ENCODE assay signal across 10 cellular contexts in the genomic region with DNA sequence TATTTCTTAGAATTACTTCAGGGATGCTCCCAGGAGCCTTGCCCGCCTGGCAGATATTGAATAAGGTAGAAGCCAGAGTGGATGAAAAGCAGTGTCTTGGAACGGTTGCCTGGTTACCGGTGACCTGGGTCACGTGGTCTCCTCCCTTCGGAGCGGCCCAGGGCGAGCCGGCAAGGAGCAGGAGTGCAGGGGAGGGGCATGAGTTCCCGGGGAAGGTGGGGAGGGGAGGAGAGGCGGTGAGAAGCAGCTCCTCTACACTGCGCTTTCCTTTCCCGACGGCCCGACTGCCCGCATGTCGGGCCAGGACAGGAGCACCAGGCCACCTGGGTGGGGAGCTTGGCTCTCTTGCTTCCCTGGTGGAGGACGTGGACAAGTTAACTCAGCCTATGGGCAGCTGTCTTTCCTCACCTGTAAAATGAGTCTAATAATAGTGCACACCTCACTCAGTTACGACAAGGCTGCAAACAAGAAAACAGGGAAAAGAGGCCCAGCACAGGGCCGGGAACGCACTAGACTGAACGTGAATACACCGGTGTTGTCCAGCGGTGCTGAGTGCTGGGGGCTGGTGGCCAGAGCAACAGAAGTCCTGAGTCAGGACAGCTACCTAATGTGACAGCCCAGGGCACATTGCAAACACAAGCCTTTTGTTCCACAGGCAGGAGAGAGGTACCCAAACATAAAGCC.
DNase-seq lines count a peak whose midpoint lies in the region; ATAC-seq, FAIRE-seq and TF ChIP-seq lines count a peak whose summit lies in the region.
"Had no signal": no experiment of that assay in that cellular context is flagged by ENCODE, and none has a peak within 500 bp of the region (broad histone marks: within the 10 kb centered on the region; RNA-seq: fewer than 3 reads in every experiment).

No MANE protein-coding gene starts in this region.

- TF ChIP-seq CTCF in natural killer cell (IDR thresholded peaks at IDR 0.05): no peak

- H3K9me3 Mint-ChIP-seq in natural killer cell: no peaks in the 10 kb centered on the region
- H3K9me3 Mint-ChIP-seq: dendritic cell treated with granulocyte-macrophage colony-stimulating factor and Interleukin-4, amounts not matched to agents 40 ng/mL and 50 ng/mL, for 4 days had no signal

- no peaks in the 10 kb centered on the region for H3K4me1 Mint-ChIP-seq in natural killer cell

- peak overlapping the region; percentile 55 for H3K27ac ChIP-seq in mesodermal cell (ENCODE audit: low read depth, low read length, severe bottlenecking)
- H3K27ac ChIP-seq: spleen had no signal

- H3K36me3 ChIP-seq in mesodermal cell (ENCODE audit: control insufficient read depth, insufficient read depth, low read length): no peaks in the 10 kb centered on the region
- H3K36me3 ChIP-seq: spleen had no signal

- no peak overlapping the region for H3K4me3 Mint-ChIP-seq in natural killer cell
- H3K4me3 Mint-ChIP-seq: dendritic cell treated with granulocyte-macrophage colony-stimulating factor and Interleukin-4, amounts not matched to agents 40 ng/mL and 50 ng/mL, for 4 days had no signal

- no peaks in the 10 kb centered on the region for H3K36me3 Mint-ChIP-seq in natural killer cell

- ATAC-seq in natural killer cell (no peak), GM21526 (IDR thresholded peaks at IDR 0.05; ENCODE audit: low FRiP score, unreplicated experiment) (no peak), HG02610 (IDR thresholded peaks at IDR 0.05; ENCODE audit: unreplicated experiment) (no peak)

- H3K4me1 ChIP-seq in mesodermal cell (ENCODE audit: control insufficient read depth, insufficient read depth, low read length, poor library complexity, severe bottlenecking): peaks cover 61% of the 10 kb centered on the region

- intact Hi-C loops in natural killer cell (cut with micrococcal nuclease): no loop called here

- no peaks in the 10 kb centered on the region for H3K9me3 ChIP-seq in mesodermal cell (ENCODE audit: control insufficient read depth, low read length)
- H3K9me3 ChIP-seq: spleen had no signal

- DNase-seq in COR-L47 (lab: John Stamatoyannopoulos, UW) (peak; percentile 59), NCI-H146 treated with DMSO at 0.1 percent for 48 hours (lab: John Stamatoyannopoulos, UW; ENCODE audit: unreplicated experiment) (peak; percentile 35), cerebellum (ENCODE audit: low spot score) (peak; percentile 66), natural killer cell (no peak), frontal cortex (ENCODE audit: low spot score in 2 of 2) (no peak)
- DNase-seq: spleen had no signal

- H3K27ac Mint-ChIP-seq in natural killer cell: no peak overlapping the region
- H3K27ac Mint-ChIP-seq: dendritic cell treated with granulocyte-macrophage colony-stimulating factor and Interleukin-4, amounts not matched to agents 40 ng/mL and 50 ng/mL, for 4 days had no signal

- H3K27me3 Mint-ChIP-seq in natural killer cell (ENCODE audit: low read depth in 2 of 2): peaks cover 24 to 43% of the 10 kb centered on the region in 2 donors

- no peak for FAIRE-seq in frontal cortex (lab: Jason Lieb, UNC)

- WGBS in mesodermal cell (ENCODE audit: insufficient coverage in 2 of 2), 2 experiments: 21 to 25% methylated on average over 12 to 16 of the region's 23 CpGs

- no peak overlapping the region for H3K4me3 ChIP-seq in mesodermal cell (ENCODE audit: extremely low read depth, insufficient read depth, low read length, poor library complexity, severe bottlenecking)
- H3K4me3 ChIP-seq: spleen had no signal

Comparison
In these comparisons a context has a peak if more than half of its experiments do, and no peak if none do; other contexts are left out.
1. DNase-seq: peak in COR-L47 (single experiment), NCI-H146 treated with DMSO at 0.1 percent for 48 hours (single experiment) and cerebellum (single experiment); none in natural killer cell (single experiment) and frontal cortex (0 of 2).